Comparison of ENCODE assay signal across 8 cellular contexts in genomic region chr19:35140898-35141626, GRCh38. TPM values are rescaled to one million over a fixed set of nuclear protein-coding genes. Genes with fewer than 3 reads are reported as not detected.
DNase-seq lines count a peak whose midpoint lies in the region; ATAC-seq and TF ChIP-seq lines count a peak whose summit lies in the region.

No MANE protein-coding gene starts in this region.

- peak; percentile 63 for TF ChIP-seq CTCF in GM10266 (IDR thresholded peaks at IDR 0.05; ENCODE audit: control insufficient read depth, insufficient read depth, low read depth, missing control alignments)
- no peak for TF ChIP-seq CTCF in endothelial cell (IDR thresholded peaks at IDR 0.05; ENCODE audit: unreplicated experiment)

- H3K27ac Mint-ChIP-seq in endothelial cell (ENCODE audit: unreplicated experiment) = no peak overlapping the region

- H3K9me3 Mint-ChIP-seq in endothelial cell (ENCODE audit: unreplicated experiment) = no peaks in the 10 kb centered on the region

- H3K27me3 Mint-ChIP-seq in endothelial cell (ENCODE audit: unreplicated experiment) = peaks cover 10% of the 10 kb centered on the region

- ATAC-seq in HG03108 (IDR thresholded peaks at IDR 0.05; ENCODE audit: unreplicated experiment) (peak; percentile 27), HG02870 (IDR thresholded peaks at IDR 0.05; ENCODE audit: unreplicated experiment) (no peak)

- DNase-seq in GM10266 (ENCODE audit: extremely low spot score) (peak; percentile 100), NOMO-1 (lab: John Stamatoyannopoulos, UW; ENCODE audit: unreplicated experiment in 2 of 2) (peak; percentile 75 to 79), endothelial cell (ENCODE audit: low spot score) (peak; percentile 93), mesenteric fat pad (ENCODE audit: low spot score) (peak; percentile 98)
- peak; percentile 96 for DNase-seq in activated CD8-positive, alpha-beta memory T cell treated with anti-CD3 and anti-CD28 coated beads, Interleukin-2, amount 50 U/mL, for 4 hours
- DNase-seq in stimulated activated CD8-positive, alpha-beta memory T cell treated with anti-CD3 and anti-CD28 coated beads, Interleukin-15, amount 100 ng/mL, for 1 hour (ENCODE audit: low read depth) = peak; percentile 91

- no peaks in the 10 kb centered on the region for H3K36me3 Mint-ChIP-seq in endothelial cell (ENCODE audit: low read depth, unreplicated experiment)

- H3K4me1 Mint-ChIP-seq in endothelial cell (ENCODE audit: unreplicated experiment) = peaks cover 5% of the 10 kb centered on the region

- H3K4me3 Mint-ChIP-seq in endothelial cell (ENCODE audit: unreplicated experiment) = no peak overlapping the region

RNA-seq across cellular contexts. Expression of gene FXYD7, which starts 2.0 kb away (rescaled TPM):
- total RNA-seq in endothelial cell (ENCODE audit: unreplicated experiment) (0.67 TPM), mesenteric fat pad (0.48 TPM)

RNA-seq across cellular contexts. Expression of gene FXYD1, which starts 2.4 kb away (rescaled TPM):
- total RNA-seq in endothelial cell (ENCODE audit: unreplicated experiment) = not detected
- total RNA-seq in mesenteric fat pad = 47.3 TPM

RNA-seq across cellular contexts. Expression of gene LGI4, which starts 6.2 kb away (rescaled TPM):
- total RNA-seq in endothelial cell (ENCODE audit: unreplicated experiment) = 0.10 TPM
- total RNA-seq in mesenteric fat pad = 7.7 TPM

RNA-seq across cellular contexts. Expression of gene FXYD5, which starts 13.5 kb away (rescaled TPM):
- total RNA-seq in endothelial cell (ENCODE audit: unreplicated experiment) (78.7 TPM), mesenteric fat pad (73.4 TPM)

RNA-seq across cellular contexts. Expression of gene FXYD3, which starts 25.4 kb away (rescaled TPM):
- total RNA-seq in endothelial cell (ENCODE audit: unreplicated experiment) = not detected
- total RNA-seq in mesenteric fat pad = 1.3 TPM

Comparison
In these comparisons a context has a peak if more than half of its experiments do, and no peak if none do; other contexts are left out.
1. RNA of gene FXYD1, which starts 2.4 kb away (total RNA-seq): 47.3 TPM in mesenteric fat pad (single experiment); not detected in endothelial cell (single experiment); every median in the first group is over 10 times any median in the second.
2. Peak in every context shown above with its lines, with median percentiles within 50 percentile points of each other: DNase-seq.